In genomic region chr18:38545071-38545470, GRCh38 we compare ENCODE assay signal across 10 cellular contexts.
DNase-seq lines count a peak whose midpoint lies in the region; ATAC-seq, FAIRE-seq and TF ChIP-seq lines count a peak whose summit lies in the region.
"Had no signal": no experiment of that assay in that cellular context is flagged by ENCODE, and none has a peak within 500 bp of the region (broad histone marks: within the 10 kb centered on the region; RNA-seq: fewer than 3 reads in every experiment).

No MANE protein-coding gene starts in this region.

- peak; percentile 71 for ATAC-seq in HepG2
- no peak for ATAC-seq in right lobe of liver
- no peak for ATAC-seq in GM19395 (IDR thresholded peaks at IDR 0.05; ENCODE audit: unreplicated experiment)
- no peak for ATAC-seq in GM18870 (IDR thresholded peaks at IDR 0.05; ENCODE audit: unreplicated experiment)
- ATAC-seq: lower lobe of right lung had no signal

- WGBS in HepG2 (ENCODE audit: low lambda C conversion rate) = 0% methylated on average over 1 of the region's 1 CpG
- WGBS in right lobe of liver (ENCODE audit: insufficient coverage, low coverage, low lambda C conversion rate, missing lambda C conversion rate) = 20% methylated on average over 1 of the region's 1 CpG

- H3K4me2 ChIP-seq in HepG2 (ENCODE audit: low read depth, low read length) = no peak overlapping the region

- DNase-seq in HepG2 (ENCODE audit: low spot score) (peak; percentile 24), right lobe of liver (no peak), cerebellar cortex (ENCODE audit: low spot score) (peak; percentile 14), urothelium cell line (ENCODE audit: low spot score) (peak; percentile 6), Peyer's patch (no peak)
- peak; percentile 28 for DNase-seq in Jurkat, Clone E6-1 (ENCODE audit: low read depth, low spot score)
- DNase-seq: lower lobe of right lung, small intestine had no signal

- H3K4me1 ChIP-seq in HepG2 (ENCODE audit: insufficient read depth, low read length) = no peaks in the 10 kb centered on the region
- no peaks in the 10 kb centered on the region for H3K4me1 ChIP-seq in right lobe of liver
- no peaks in the 10 kb centered on the region for H3K4me1 ChIP-seq in Peyer's patch
- H3K4me1 ChIP-seq: lower lobe of right lung had no signal

- no peak overlapping the region for H3K9ac ChIP-seq in HepG2 (ENCODE audit: insufficient read depth, low read depth, low read length)

- intact Hi-C loops in HepG2 (cut with micrococcal nuclease; ENCODE audit: unreplicated experiment) (loop anchor here (5.0 kb wide), 1 partner anchor 1027 kb away; no protein-coding TSS in a partner anchor), right lobe of liver (cut with DNase I) (no loop called here)

- H3K9me3 ChIP-seq in HepG2 (ENCODE audit: low read length) = no peaks in the 10 kb centered on the region
- no peaks in the 10 kb centered on the region for H3K9me3 ChIP-seq in right lobe of liver
- no peaks in the 10 kb centered on the region for H3K9me3 ChIP-seq in Peyer's patch
- H3K9me3 ChIP-seq: lower lobe of right lung had no signal

- H3K36me3 ChIP-seq in HepG2 (replicated peaks in 1 of 2; ENCODE audit: control insufficient read depth in 1 of 2, insufficient read depth in 2 of 2, low read length in 2 of 2) (no peaks in the 10 kb centered on the region), right lobe of liver (no peaks in the 10 kb centered on the region), Peyer's patch (no peaks in the 10 kb centered on the region)
- H3K36me3 ChIP-seq: lower lobe of right lung had no signal

- H3K27ac ChIP-seq in HepG2 (ENCODE audit: extremely low read length, insufficient read depth, low read length) (no peak overlapping the region), right lobe of liver (no peak overlapping the region), Peyer's patch (no peak overlapping the region)
- H3K27ac ChIP-seq: lower lobe of right lung had no signal

- H4K20me1 ChIP-seq in HepG2 (ENCODE audit: insufficient read depth, low read length) = no peaks in the 10 kb centered on the region

- no TSS peak for BruUV-seq in HepG2 (replicated peaks; lab: Mats Ljungman, UMichigan)

- H3K79me2 ChIP-seq in HepG2 (ENCODE audit: insufficient read depth, low read length) = no peaks in the 10 kb centered on the region

- no peak overlapping the region for H2AFZ ChIP-seq in HepG2 (ENCODE audit: low read length)

- H3K27me3 ChIP-seq in HepG2 (ENCODE audit: control insufficient read depth in 1 of 2, insufficient read depth in 2 of 2, low read length in 2 of 2) = no peaks in the 10 kb centered on the region
- no peaks in the 10 kb centered on the region for H3K27me3 ChIP-seq in right lobe of liver
- H3K27me3 ChIP-seq in Peyer's patch = no peaks in the 10 kb centered on the region

- no peak for TF ChIP-seq RAD21 in HepG2 (CRISPR knock-in tag; IDR thresholded peaks at IDR 0.05)

- POLR2A ChIA-PET in HepG2 (lab: Yijun Ruan, JAX) = no interaction called here

- TF ChIP-seq CTCF in HepG2 (CRISPR knock-in tag; IDR thresholded peaks at IDR 0.05) (peak; percentile 51), right lobe of liver (IDR thresholded peaks at IDR 0.05) (peak in 2 of 4 donors; percentile 9 to 33), Peyer's patch (IDR thresholded peaks at IDR 0.05) (no peak)

- no peak for FAIRE-seq in HepG2 (lab: Jason Lieb, UNC)
- FAIRE-seq in urothelium cell line (lab: Jason Lieb, UNC) = no peak
- FAIRE-seq: small intestine had no signal

- in situ Hi-C loops in HepG2 (cut with HindIII; ENCODE audit: extremely low pct_ligation_motif_present, low pct_unique_long_range_greater_than_20kb) = no loop called here

- TF ChIP-seq EP300 in HepG2 (IDR thresholded peaks at IDR 0.05; ENCODE audit: low read depth in 2 of 2, low read length in 2 of 2) (no peak), HepG2 (CRISPR knock-in tag; IDR thresholded peaks at IDR 0.05; ENCODE audit: borderline replicate concordance) (no peak)

- H3K4me3 ChIP-seq in HepG2 (replicated peaks in 1 of 3; ENCODE audit: insufficient read depth in 1 of 3, low read depth in 2 of 3, low read length in 3 of 3) (no peak overlapping the region), right lobe of liver (no peak overlapping the region), Peyer's patch (no peak overlapping the region)
- H3K4me3 ChIP-seq in Jurkat, Clone E6-1 (ENCODE audit: low read length) = no peak overlapping the region
- H3K4me3 ChIP-seq: lower lobe of right lung had no signal

- TF ChIP-seq POLR2A in HepG2 (IDR thresholded peaks at IDR 0.05; ENCODE audit: insufficient read depth in 1 of 2, low read depth in 2 of 2, low read length in 2 of 2) (no peak), right lobe of liver (IDR thresholded peaks at IDR 0.05) (no peak), Peyer's patch (IDR thresholded peaks at IDR 0.05) (no peak)

- CTCF ChIA-PET in HepG2 (lab: Yijun Ruan, JAX; ENCODE audit: low intra/inter-chr PET ratio, low total read pairs) = interaction anchor here (0.6 kb wide), 1 partner anchor 152 kb away, joined by 3 read pairs; no protein-coding TSS in a partner anchor

TF ChIP-seq in HepG2, 621 proteins besides CTCF, POLR2A, EP300 and RAD21:
- peak; percentile 9; the same call in 1 of the 2 replicates for TF ChIP-seq SMC3 (IDR thresholded peaks at IDR 0.05; ENCODE audit: low read length)
- peak; percentile 64 for TF ChIP-seq STAG1 (CRISPR knock-in tag; IDR thresholded peaks at IDR 0.05)
- no peak for TF ChIP-seq SMAD3 (CRISPR knock-in tag; IDR thresholded peaks at IDR 0.05)

Comparison
In these comparisons a context has a peak if more than half of its experiments do, and no peak if none do; other contexts are left out.
1. DNase-seq: peak in HepG2 (single experiment), Jurkat, Clone E6-1 (single experiment), cerebellar cortex (single experiment) and urothelium cell line (single experiment); none in right lobe of liver (0 of 3) and Peyer's patch (0 of 3).